In the genomic region with DNA sequence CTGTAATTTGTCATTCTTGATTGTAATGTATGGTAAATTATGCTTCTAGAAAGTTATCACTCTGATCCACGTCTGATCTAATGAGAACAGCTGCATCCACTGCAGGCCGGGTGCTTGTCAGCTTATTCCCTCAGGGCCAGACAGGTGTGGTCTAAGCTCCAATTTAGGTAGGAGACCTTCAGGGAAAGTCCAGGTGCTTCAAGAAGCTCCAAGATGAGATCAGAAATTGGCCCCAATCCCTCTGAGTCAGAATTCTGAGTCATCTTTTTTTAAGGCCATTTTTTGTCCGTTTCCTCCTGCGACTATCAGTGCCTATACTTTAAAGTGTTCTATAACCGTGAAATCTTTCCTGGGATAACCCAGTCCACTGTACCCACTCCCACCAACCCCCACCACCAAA, we compare ENCODE assay signal across 11 cellular contexts.
DNase-seq lines count a peak whose midpoint lies in the region; TF ChIP-seq lines count a peak whose summit lies in the region.
"Had no signal": no experiment of that assay in that cellular context is flagged by ENCODE, and none has a peak within 500 bp of the region (broad histone marks: within the 10 kb centered on the region; RNA-seq: fewer than 3 reads in every experiment).

No MANE protein-coding gene starts in this region.

- DNase-seq in AG20443 (ENCODE audit: low spot score) (peak; percentile 25), NCI-H2196 treated with DMSO at 0.1 percent for 48 hours (lab: John Stamatoyannopoulos, UW; ENCODE audit: unreplicated experiment) (peak; percentile 27), chondrocyte (ENCODE audit: low spot score) (no peak), mesothelial cell of epicardium (ENCODE audit: low spot score in 2 of 2, unreplicated experiment in 2 of 2) (no peak), SW480 (ENCODE audit: low spot score) (no peak), NCI-H128 (lab: John Stamatoyannopoulos, UW; ENCODE audit: unreplicated experiment) (no peak), NCI-H1930 (lab: John Stamatoyannopoulos, UW) (no peak)
- DNase-seq in CD8-positive, alpha-beta memory T cell, result no peak
- DNase-seq: stimulated activated CD4-positive, alpha-beta T cell treated with anti-CD3 and anti-CD28 coated beads, Interleukin-15, amount 100 ng/mL, for 24 hours; stimulated activated naive CD4-positive, alpha-beta T cell had no signal

- H3K27me3 ChIP-seq in CD8-positive, alpha-beta memory T cell (ENCODE audit: insufficient read depth, low read length, poor library complexity, severe bottlenecking), result no peaks in the 10 kb centered on the region

- TF ChIP-seq CTCF in chondrocyte (IDR thresholded peaks at IDR 0.05), result no peak
- TF ChIP-seq CTCF in mesothelial cell of epicardium (IDR thresholded peaks at IDR 0.05; ENCODE audit: unreplicated experiment), result no peak

- H3K4me3 ChIP-seq in CD8-positive, alpha-beta memory T cell (ENCODE audit: low read length), result no peak overlapping the region
- H3K4me3 ChIP-seq: SK-N-MC had no signal

- H3K27ac Mint-ChIP-seq in chondrocyte (ENCODE audit: unreplicated experiment) (peak overlapping the region; percentile 94), mesothelial cell of epicardium (peak overlapping the region; percentile 1)
- H3K27ac Mint-ChIP-seq in CD8-positive, alpha-beta memory T cell, result no peak overlapping the region

- no peaks in the 10 kb centered on the region for H3K9me3 Mint-ChIP-seq in chondrocyte (ENCODE audit: low read depth)
- no peaks in the 10 kb centered on the region for H3K9me3 Mint-ChIP-seq in mesothelial cell of epicardium
- H3K9me3 Mint-ChIP-seq in CD8-positive, alpha-beta memory T cell, result no peaks in the 10 kb centered on the region

- H3K27ac ChIP-seq in CD8-positive, alpha-beta memory T cell (ENCODE audit: low read depth, low read length), result no peak overlapping the region
- H3K27ac ChIP-seq: SK-N-MC had no signal

- CTCF ChIA-PET in CD8-positive, alpha-beta memory T cell (lab: Charles Lee), result no interaction called here

- no peaks in the 10 kb centered on the region for H3K36me3 ChIP-seq in CD8-positive, alpha-beta memory T cell (ENCODE audit: insufficient read depth, low read length)

- no peaks in the 10 kb centered on the region for H3K4me1 ChIP-seq in CD8-positive, alpha-beta memory T cell (ENCODE audit: insufficient read depth, low read length)

- POLR2A ChIA-PET in CD8-positive, alpha-beta memory T cell (lab: Charles Lee), result no interaction called here

- H3K27me3 Mint-ChIP-seq in chondrocyte (ENCODE audit: low read depth) (no peaks in the 10 kb centered on the region), mesothelial cell of epicardium (ENCODE audit: low read depth) (no peaks in the 10 kb centered on the region)
- peaks cover 12 to 38% of the 10 kb centered on the region in 2 donors for H3K27me3 Mint-ChIP-seq in CD8-positive, alpha-beta memory T cell

- no peaks in the 10 kb centered on the region for H3K36me3 Mint-ChIP-seq in chondrocyte (ENCODE audit: low read depth)
- no peaks in the 10 kb centered on the region for H3K36me3 Mint-ChIP-seq in mesothelial cell of epicardium
- H3K36me3 Mint-ChIP-seq in CD8-positive, alpha-beta memory T cell, result no peaks in the 10 kb centered on the region

- no peak overlapping the region for H3K4me3 Mint-ChIP-seq in chondrocyte (ENCODE audit: unreplicated experiment)
- H3K4me3 Mint-ChIP-seq in mesothelial cell of epicardium, result no peak overlapping the region
- H3K4me3 Mint-ChIP-seq in CD8-positive, alpha-beta memory T cell, result no peak overlapping the region

- no peaks in the 10 kb centered on the region for H3K9me3 ChIP-seq in CD8-positive, alpha-beta memory T cell (ENCODE audit: low read length)

- H3K4me1 Mint-ChIP-seq in chondrocyte (ENCODE audit: low read depth) (peaks cover 71% of the 10 kb centered on the region), mesothelial cell of epicardium (peaks cover 41% of the 10 kb centered on the region)
- no peaks in the 10 kb centered on the region for H3K4me1 Mint-ChIP-seq in CD8-positive, alpha-beta memory T cell

Comparison
In these comparisons a context has a peak if more than half of its experiments do, and no peak if none do; other contexts are left out.
1. DNase-seq: peak in AG20443 (single experiment) and NCI-H2196 treated with DMSO at 0.1 percent for 48 hours (single experiment); none in chondrocyte (single experiment), mesothelial cell of epicardium (0 of 2), SW480 (single experiment), CD8-positive, alpha-beta memory T cell (0 of 5), NCI-H128 (single experiment) and NCI-H1930 (0 of 2).
2. H3K27ac Mint-ChIP-seq: peak in chondrocyte (single experiment) and mesothelial cell of epicardium (single experiment); none in CD8-positive, alpha-beta memory T cell (0 of 8).